ENCODE assay signal across 10 cellular contexts in genomic region chr4:4866833-4867744, GRCh38. TPM values are rescaled to one million over a fixed set of nuclear protein-coding genes. Genes with fewer than 3 reads are reported as not detected.
DNase-seq lines count a peak whose midpoint lies in the region; ATAC-seq and TF ChIP-seq lines count a peak whose summit lies in the region.
"Had no signal": no experiment of that assay in that cellular context is flagged by ENCODE, and none has a peak within 500 bp of the region (broad histone marks: within the 10 kb centered on the region; RNA-seq: fewer than 3 reads in every experiment).

No MANE protein-coding gene starts in this region.

- H3K79me2 ChIP-seq in GM23338 (replicated peaks; ENCODE audit: insufficient read depth) = no peaks in the 10 kb centered on the region
- H3K79me2 ChIP-seq in neural cell (replicated peaks; ENCODE audit: insufficient read depth, low read length) = no peaks in the 10 kb centered on the region

- peaks cover 100% of the 10 kb centered on the region for H3K27me3 ChIP-seq in GM23338 (ENCODE audit: insufficient read depth)
- peaks cover 100% of the 10 kb centered on the region for H3K27me3 ChIP-seq in neural cell (ENCODE audit: insufficient read depth, low read depth, low read length)
- peaks cover 45% of the 10 kb centered on the region for H3K27me3 ChIP-seq in CD8-positive, alpha-beta T cell (ENCODE audit: insufficient read depth, low read length)

- intact Hi-C loops in CD8-positive, alpha-beta T cell (cut with DNase I, micrococcal nuclease) = no loop called here

- H3K27ac ChIP-seq in GM23338 (ENCODE audit: low read depth) (no peak overlapping the region), neural cell (ENCODE audit: low read length) (no peak overlapping the region)
- H3K27ac ChIP-seq in CD8-positive, alpha-beta T cell (ENCODE audit: low read depth, low read length) = no peak overlapping the region
- H3K27ac ChIP-seq: prostate gland had no signal

- CTCF ChIA-PET in CD8-positive, alpha-beta T cell (lab: Charles Lee) = no interaction called here

- H2AFZ ChIP-seq in GM23338 (no peak overlapping the region), neural cell (ENCODE audit: low read depth, low read length) (no peak overlapping the region)

- H3K4me2 ChIP-seq in GM23338 = peak overlapping the region; percentile 79
- no peak overlapping the region for H3K4me2 ChIP-seq in neural cell (ENCODE audit: low read length)

- peak; percentile 46 for ATAC-seq in GM23338
- ATAC-seq in CD8-positive, alpha-beta T cell = no peak
- no peak for ATAC-seq in GM19395 (IDR thresholded peaks at IDR 0.05; ENCODE audit: unreplicated experiment)
- no peak for ATAC-seq in GM21723 (IDR thresholded peaks at IDR 0.05; ENCODE audit: unreplicated experiment)

- H3K9ac ChIP-seq in neural cell (ENCODE audit: low read length) = no peak overlapping the region

- H3K9me3 Mint-ChIP-seq in GM23338 = peaks cover 5% of the 10 kb centered on the region; the same call in 1 of the 3 replicates
- no peaks in the 10 kb centered on the region for H3K9me3 Mint-ChIP-seq in CD8-positive, alpha-beta T cell

- H3K36me3 ChIP-seq in GM23338 (ENCODE audit: insufficient read depth) = no peaks in the 10 kb centered on the region; the same call in 1 of the 2 replicates
- no peaks in the 10 kb centered on the region for H3K36me3 ChIP-seq in neural cell (ENCODE audit: insufficient read depth, low read length)
- no peaks in the 10 kb centered on the region for H3K36me3 ChIP-seq in CD8-positive, alpha-beta T cell (ENCODE audit: insufficient read depth, low read length)
- H3K36me3 ChIP-seq: prostate gland had no signal

- H3K9me3 ChIP-seq in neural cell (ENCODE audit: low read length) = no peaks in the 10 kb centered on the region
- no peaks in the 10 kb centered on the region for H3K9me3 ChIP-seq in CD8-positive, alpha-beta T cell (ENCODE audit: low read length)
- H3K9me3 ChIP-seq: prostate gland had no signal

- H3K4me1 ChIP-seq in GM23338 (ENCODE audit: insufficient read depth) = peaks cover 44% of the 10 kb centered on the region
- H3K4me1 ChIP-seq in CD8-positive, alpha-beta T cell (ENCODE audit: insufficient read depth, low read length) = peaks cover 8% of the 10 kb centered on the region
- H3K4me1 ChIP-seq: prostate gland had no signal

- H3K4me3 ChIP-seq in GM23338 = peak overlapping the region; percentile 50
- peak overlapping the region; percentile 53 for H3K4me3 ChIP-seq in neural cell (ENCODE audit: low read length)
- no peak overlapping the region for H3K4me3 ChIP-seq in CD8-positive, alpha-beta T cell (ENCODE audit: low read depth, low read length)
- H3K4me3 ChIP-seq: prostate gland had no signal

- POLR2A ChIA-PET in CD8-positive, alpha-beta T cell (lab: Charles Lee) = no interaction called here

- H4K20me1 ChIP-seq in GM23338 (replicated peaks; ENCODE audit: insufficient read depth) (peaks cover 64% of the 10 kb centered on the region), neural cell (ENCODE audit: insufficient read depth) (no peaks in the 10 kb centered on the region)

- DNase-seq in AG09319 (ENCODE audit: extremely low read depth, low read depth) (peak; percentile 51), GM23338 (ENCODE audit: low spot score) (peak; percentile 88), ecto neural progenitor cell (ENCODE audit: low spot score) (peak; percentile 90), GM13976 (ENCODE audit: low spot score) (no peak)
- DNase-seq in CD8-positive, alpha-beta T cell = no peak
- DNase-seq: EL had no signal

- H3K9me2 ChIP-seq in GM23338 (ENCODE audit: insufficient read depth) (no peaks in the 10 kb centered on the region), neural cell (ENCODE audit: insufficient read depth, low read length) (no peaks in the 10 kb centered on the region)

- peaks cover 8% of the 10 kb centered on the region for H3F3A ChIP-seq in GM23338 (replicated peaks; ENCODE audit: low read depth)
- H3F3A ChIP-seq in neural cell (ENCODE audit: insufficient read depth, low read length, poor library complexity, severe bottlenecking) = no peaks in the 10 kb centered on the region

- in situ Hi-C loops in GM13976 (cut with MboI; ENCODE audit: low sequenced_read_pairs, unreplicated experiment) = loop anchor here (10.0 to 25.0 kb wide), 2 partner anchors 105 to 182 kb away; no protein-coding TSS in a partner anchor

- no peak overlapping the region for H3K27ac Mint-ChIP-seq in GM23338
- H3K27ac Mint-ChIP-seq in CD8-positive, alpha-beta T cell = no peak overlapping the region

- TF ChIP-seq CTCF in AG09319 (IDR thresholded peaks at IDR 0.05; ENCODE audit: low read depth, low read length) (peak; percentile 55), GM23338 (conservative IDR thresholded peaks at IDR 0.05; ENCODE audit: low read depth in 2 of 2) (peak; percentile 60 to 73), neural cell (IDR thresholded peaks at IDR 0.05; ENCODE audit: poor library complexity, severe bottlenecking) (no peak), GM13976 (IDR thresholded peaks at IDR 0.05; ENCODE audit: borderline replicate concordance, control extremely low read depth, extremely low read depth, insufficient read depth, missing control alignments) (no peak)
- no peak for TF ChIP-seq CTCF in CD8-positive, alpha-beta T cell (IDR thresholded peaks at IDR 0.05)

- H3K27me3 Mint-ChIP-seq in GM23338 (ENCODE audit: insufficient read depth, low read depth, poor library complexity) = peaks cover 36% of the 10 kb centered on the region
- peaks cover 63% of the 10 kb centered on the region for H3K27me3 Mint-ChIP-seq in CD8-positive, alpha-beta T cell (ENCODE audit: low read depth)

- peaks cover 47% of the 10 kb centered on the region for H3K4me1 Mint-ChIP-seq in GM23338
- peaks cover 24% of the 10 kb centered on the region for H3K4me1 Mint-ChIP-seq in CD8-positive, alpha-beta T cell (ENCODE audit: low read depth)

- no peak for TF ChIP-seq EP300 in neural cell (conservative IDR thresholded peaks at IDR 0.05; ENCODE audit: poor library complexity, severe bottlenecking)

- no peaks in the 10 kb centered on the region; the same call in 2 of the 3 replicates for H3K36me3 Mint-ChIP-seq in GM23338 (ENCODE audit: low read depth)
- H3K36me3 Mint-ChIP-seq in CD8-positive, alpha-beta T cell = no peaks in the 10 kb centered on the region

- TF ChIP-seq RAD21 in neural cell (conservative IDR thresholded peaks at IDR 0.05) = no peak

- H3K4me3 Mint-ChIP-seq in GM23338 = peak overlapping the region; percentile 74
- H3K4me3 Mint-ChIP-seq in CD8-positive, alpha-beta T cell = no peak overlapping the region

TF ChIP-seq in GM23338, 12 proteins besides CTCF, POLR2A, EP300 and RAD21 (continues in another document):
- TF ChIP-seq EZH2phosphoT487 (IDR thresholded peaks at IDR 0.05; ENCODE audit: unreplicated experiment) = peak; percentile 78
- no peak for TF ChIP-seq JUNB (IDR thresholded peaks at IDR 0.05; ENCODE audit: unreplicated experiment)

TF ChIP-seq in neural cell, 6 proteins besides CTCF, POLR2A, EP300 and RAD21:
- TF ChIP-seq MXI1 (conservative IDR thresholded peaks at IDR 0.05; ENCODE audit: poor library complexity, severe bottlenecking) (no peak), POLR2AphosphoS5 (IDR thresholded peaks at IDR 0.05) (no peak), TAF1 (IDR thresholded peaks at IDR 0.05; ENCODE audit: low read depth) (no peak), EZH2 (IDR thresholded peaks at IDR 0.05; ENCODE audit: borderline replicate concordance, insufficient read depth, low read length, poor library complexity, severe bottlenecking) (no peak), SMC3 (conservative IDR thresholded peaks at IDR 0.05; ENCODE audit: poor library complexity) (no peak), REST (IDR thresholded peaks at IDR 0.05; ENCODE audit: borderline replicate concordance) (no peak)
TF ChIP-seq in neural cell: peak in this region for 0.

RNA-seq across cellular contexts. Expression of gene MSX1, which starts 7.6 kb away (rescaled TPM):
- total RNA-seq in GM23338 (2014; rRNA removed; shearing (Covaris generic)) = not detected in 2 replicates
- polyA plus RNA-seq in GM23338 (2016; fragmentation: Nextera tagmentation; extraction: Ambion mirVana) = 0.40 and 0.61 TPM in 2 replicates
- 1.7 and 2.8 TPM in 2 replicates for polyA plus RNA-seq in neural cell
- 0.35 TPM in 1 of 2 replicates, not detected in the other for polyA minus RNA-seq in neural cell
- not detected for total RNA-seq in CD8-positive, alpha-beta T cell

Comparison
In these comparisons a context has a peak if more than half of its experiments do, and no peak if none do; other contexts are left out.
1. DNase-seq: peak in AG09319 (single experiment), GM23338 (single experiment) and ecto neural progenitor cell (single experiment); none in GM13976 (single experiment) and CD8-positive, alpha-beta T cell (0 of 7).
2. CTCF ChIP-seq: peak in AG09319 (single experiment) and GM23338 (2 of 2); none in neural cell (single experiment), GM13976 (single experiment) and CD8-positive, alpha-beta T cell (single experiment).